In the genomic region with DNA sequence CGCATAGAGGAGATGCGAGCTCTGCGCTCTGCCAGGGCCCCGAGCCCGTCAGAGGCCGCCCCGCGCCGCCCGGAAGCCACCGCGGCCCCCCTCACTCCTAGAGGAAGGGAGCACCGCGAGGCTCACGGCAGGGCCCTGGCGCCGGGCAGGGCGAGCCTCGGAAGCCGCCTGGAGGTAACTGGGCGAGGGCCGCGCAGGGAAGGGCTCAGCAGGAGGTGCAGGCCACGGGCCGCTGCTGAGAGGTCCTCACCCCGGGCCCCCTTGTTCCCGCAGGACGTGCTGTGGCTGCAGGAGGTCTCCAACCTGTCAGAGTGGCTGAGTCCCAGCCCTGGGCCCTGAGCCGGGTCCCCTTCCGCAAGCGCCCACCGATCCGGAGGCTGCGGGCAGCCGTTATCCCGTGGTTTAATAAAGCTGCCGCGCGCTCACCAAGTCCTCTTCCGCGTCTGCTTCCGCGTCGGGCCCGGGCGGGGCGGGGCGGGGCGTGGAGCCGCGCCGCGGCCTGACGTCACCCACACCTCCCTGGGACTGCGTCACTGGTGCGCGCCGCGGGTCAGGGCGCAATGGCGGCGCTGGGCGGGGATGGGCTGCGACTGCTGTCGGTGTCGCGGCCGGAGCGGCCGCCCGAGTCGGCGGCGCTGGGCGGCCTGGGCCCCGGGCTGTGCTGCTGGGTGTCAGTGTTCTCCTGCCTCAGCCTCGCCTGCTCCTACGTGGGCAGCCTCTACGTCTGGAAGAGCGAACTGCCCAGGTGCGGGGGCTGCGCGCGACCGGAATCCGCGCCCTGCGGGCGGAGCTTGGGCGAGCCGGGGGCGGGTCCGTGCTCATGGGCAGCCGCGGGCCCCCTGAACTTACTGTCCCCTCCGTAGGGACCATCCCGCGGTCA, we compare ENCODE assay signal across 8 cellular contexts. TPM values are rescaled to one million over a fixed set of nuclear protein-coding genes. Genes with fewer than 3 reads are reported as not detected.
DNase-seq lines count a peak whose midpoint lies in the region; ATAC-seq and TF ChIP-seq lines count a peak whose summit lies in the region.

Gene RCE1, plus strand, starts transcription at position 546 of the 880 bp plus-strand sequence. Its CDS starts 15 bp downstream, at position 561.

- H3K4me3 Mint-ChIP-seq in CD14-positive monocyte = peak within 1 kb of the TSS; percentile 90 to 94
- peak within 1 kb of the TSS; percentile 93 for H3K4me3 Mint-ChIP-seq in activated CD8-positive, alpha-beta T cell treated with anti-CD3 and anti-CD28 coated beads, Interleukin-2, amount 10 ng/mL, durations not matched to agents 7 days and 5 days

- peaks cover 37% of the 10 kb centered on the region for H3K4me1 Mint-ChIP-seq in CD14-positive monocyte
- peaks cover 55% of the 10 kb centered on the region for H3K4me1 Mint-ChIP-seq in activated CD8-positive, alpha-beta T cell treated with anti-CD3 and anti-CD28 coated beads, Interleukin-2, amount 10 ng/mL, durations not matched to agents 7 days and 5 days (ENCODE audit: low read depth)

- ATAC-seq in GM19351 (IDR thresholded peaks at IDR 0.05; ENCODE audit: unreplicated experiment) = peak; percentile 85
- peak; percentile 83 for ATAC-seq in HG03521 (IDR thresholded peaks at IDR 0.05; ENCODE audit: unreplicated experiment)
- peak; percentile 87 for ATAC-seq in activated CD8-positive, alpha-beta T cell treated with anti-CD3 and anti-CD28 coated beads, Interleukin-2, amount 10 ng/mL, durations not matched to agents 7 days and 5 days

- POLR2A ChIA-PET in activated CD8-positive, alpha-beta T cell treated with anti-CD3 and anti-CD28 coated beads, Interleukin-2, amount 10 ng/mL, durations not matched to agents 7 days and 5 days (lab: Charles Lee) = interaction anchor here (0.6 to 5.4 kb wide), 23 partner anchors 9 to 510 kb away, joined by 3 to 92 read pairs (median 3); partner anchors contain the start of genes DPP3, PC, RBM4 and RBM4B

- TF ChIP-seq CTCF in CD14-positive monocyte (IDR thresholded peaks at IDR 0.05) = no peak

- intact Hi-C loops in CD14-positive monocyte (cut with micrococcal nuclease) = loop anchor here (2.0 to 10.0 kb wide), 3 partner anchors 428 to 552 kb away; partner anchors contain the start of genes BRMS1 (in 1 of the 2) and RAD9A (in 1 of the 2)

- DNase-seq in CD14-positive monocyte (ENCODE audit: low spot score) = peak; percentile 87
- peak; percentile 68 for DNase-seq in NCI-H748 treated with DMSO at 0.1 percent for 48 hours (lab: John Stamatoyannopoulos, UW)
- peak; percentile 93 for DNase-seq in activated CD8-positive, alpha-beta T cell treated with anti-CD3 and anti-CD28 coated beads, Interleukin-2, amount 10 ng/mL, durations not matched to agents 7 days and 5 days
- DNase-seq in effector CD4-positive, alpha-beta T cell = peak; percentile 88
- DNase-seq in medulla oblongata (ENCODE audit: extremely low spot score) = peak; percentile 93
- peak; percentile 83 for DNase-seq in stimulated activated CD8-positive, alpha-beta memory T cell treated with anti-CD3 and anti-CD28 coated beads, Interleukin-12 subunit alpha, Interleukin-12 subunit beta, amount 100 ng/mL, for 1 hour (ENCODE audit: low read depth)

- peaks cover 29 to 42% of the 10 kb centered on the region in 2 donors for H3K36me3 Mint-ChIP-seq in CD14-positive monocyte
- H3K36me3 Mint-ChIP-seq in activated CD8-positive, alpha-beta T cell treated with anti-CD3 and anti-CD28 coated beads, Interleukin-2, amount 10 ng/mL, durations not matched to agents 7 days and 5 days (ENCODE audit: low read depth) = peaks cover 39% of the 10 kb centered on the region

- H3K27ac Mint-ChIP-seq in CD14-positive monocyte = peak within 1 kb of the TSS; percentile 92 to 97 (median 93)
- peak within 1 kb of the TSS; percentile 94 for H3K27ac Mint-ChIP-seq in activated CD8-positive, alpha-beta T cell treated with anti-CD3 and anti-CD28 coated beads, Interleukin-2, amount 10 ng/mL, durations not matched to agents 7 days and 5 days

- CTCF ChIA-PET in activated CD8-positive, alpha-beta T cell treated with anti-CD3 and anti-CD28 coated beads, Interleukin-2, amount 10 ng/mL, durations not matched to agents 7 days and 5 days (lab: Charles Lee) = interaction anchor here (0.8 to 3.7 kb wide), 11 partner anchors 9 to 297 kb away, joined by 3 to 23 read pairs (median 6); partner anchors contain the start of genes ACTN3, RBM4B and ZDHHC24

- no peaks in the 10 kb centered on the region for H3K27me3 Mint-ChIP-seq in CD14-positive monocyte (ENCODE audit: low read depth in 3 of 3)
- no peaks in the 10 kb centered on the region for H3K27me3 Mint-ChIP-seq in activated CD8-positive, alpha-beta T cell treated with anti-CD3 and anti-CD28 coated beads, Interleukin-2, amount 10 ng/mL, durations not matched to agents 7 days and 5 days (ENCODE audit: low read depth)

- no peaks in the 10 kb centered on the region for H3K9me3 Mint-ChIP-seq in CD14-positive monocyte
- H3K9me3 Mint-ChIP-seq in activated CD8-positive, alpha-beta T cell treated with anti-CD3 and anti-CD28 coated beads, Interleukin-2, amount 10 ng/mL, durations not matched to agents 7 days and 5 days (ENCODE audit: insufficient read depth) = no peaks in the 10 kb centered on the region

RNA-seq across cellular contexts. Expression of gene RCE1, which starts in this region (rescaled TPM):
- 10 to 100 TPM; 20.3 to 22.8 TPM for polyA plus RNA-seq in CD14-positive monocyte
- 10 to 100 TPM; 23.1 to 27.3 TPM for total RNA-seq in activated CD8-positive, alpha-beta T cell treated with anti-CD3 and anti-CD28 coated beads, Interleukin-2, amount 10 ng/mL, durations not matched to agents 7 days and 5 days

Comparison
In these comparisons a context has a peak if more than half of its experiments do, and no peak if none do; other contexts are left out.
1. Peak in every context shown above with its lines: DNase-seq and ATAC-seq.